Comparison of ENCODE assay signal across 7 cellular contexts in the genomic region with DNA sequence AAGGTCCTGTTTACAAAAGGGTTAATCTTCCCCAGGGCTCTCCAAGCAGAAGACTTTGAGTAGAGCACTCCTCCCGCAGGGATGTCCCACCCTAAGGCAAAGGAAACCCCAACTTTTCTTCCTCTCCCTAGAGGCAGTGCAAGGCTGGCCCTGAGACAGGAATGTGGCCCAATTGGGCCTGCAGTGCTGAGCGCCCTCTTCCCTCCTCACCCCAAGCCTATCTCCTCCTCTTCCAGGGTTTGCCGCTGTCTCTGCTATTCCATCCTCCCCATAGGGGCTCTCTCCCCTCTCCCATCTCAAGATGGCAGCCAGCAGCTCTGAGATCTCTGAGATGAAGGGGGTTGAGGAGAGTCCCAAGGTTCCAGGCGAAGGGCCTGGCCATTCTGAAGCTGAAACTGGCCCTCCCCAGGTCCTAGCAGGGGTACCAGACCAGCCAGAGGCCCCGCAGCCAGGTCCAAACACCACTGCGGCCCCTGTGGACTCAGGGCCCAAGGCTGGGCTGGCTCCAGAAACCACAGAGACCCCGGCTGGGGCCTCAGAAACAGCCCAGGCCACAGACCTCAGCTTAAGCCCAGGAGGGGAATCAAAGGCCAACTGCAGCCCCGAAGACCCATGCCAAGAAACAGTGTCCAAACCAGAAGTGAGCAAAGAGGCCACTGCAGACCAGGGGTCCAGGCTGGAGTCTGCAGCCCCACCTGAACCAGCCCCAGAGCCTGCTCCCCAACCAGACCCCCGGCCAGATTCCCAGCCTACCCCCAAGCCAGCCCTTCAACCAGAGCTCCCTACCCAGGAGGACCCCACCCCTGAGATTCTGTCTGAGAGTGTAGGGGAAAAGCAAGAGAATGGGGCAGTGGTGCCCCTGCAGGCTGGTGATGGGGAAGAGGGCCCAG. TPM values are rescaled to one million over a fixed set of nuclear protein-coding genes. Genes with fewer than 3 reads are reported as not detected.
DNase-seq lines count a peak whose midpoint lies in the region; ATAC-seq and TF ChIP-seq lines count a peak whose summit lies in the region.
"Had no signal": no experiment of that assay in that cellular context is flagged by ENCODE, and none has a peak within 500 bp of the region (broad histone marks: within the 10 kb centered on the region; RNA-seq: fewer than 3 reads in every experiment).

No MANE protein-coding gene starts in this region.

- intact Hi-C loops in breast epithelium (cut with DNase I; ENCODE audit: low total_unique reads), result no loop called here

- DNase-seq in GM23338 (ENCODE audit: low spot score), result no peak
- DNase-seq in breast epithelium (ENCODE audit: low spot score in 2 of 2), result no peak
- no peak for DNase-seq in neural crest cell (ENCODE audit: low read depth, low spot score)
- no peak for DNase-seq in glomerular visceral epithelial cell (ENCODE audit: extremely low spot score)
- no peak for DNase-seq in NOMO-1 treated with DMSO at 0.1 percent for 48 hours (lab: John Stamatoyannopoulos, UW; ENCODE audit: unreplicated experiment)
- DNase-seq: KG1 had no signal

- H3K27ac ChIP-seq in GM23338 (ENCODE audit: low read depth), result no peak overlapping the region
- H3K27ac ChIP-seq in breast epithelium, result peak overlapping the region; percentile 89 to 99

- no peak overlapping the region; the same call in 1 of the 2 replicates for H2AFZ ChIP-seq in GM23338

- no peak for TF ChIP-seq POLR2A in breast epithelium (IDR thresholded peaks at IDR 0.05)

- TF ChIP-seq CTCF in GM23338 (conservative IDR thresholded peaks at IDR 0.05; ENCODE audit: low read depth in 2 of 2) (no peak), breast epithelium (IDR thresholded peaks at IDR 0.05) (no peak), neural crest cell (conservative IDR thresholded peaks at IDR 0.05) (no peak)

- peak overlapping the region; percentile 98 for H3K4me2 ChIP-seq in GM23338

- H3K9me3 ChIP-seq in breast epithelium, result no peaks in the 10 kb centered on the region

- H3F3A ChIP-seq in GM23338 (replicated peaks; ENCODE audit: low read depth), result peaks cover 38% of the 10 kb centered on the region

- peak overlapping the region; percentile 100 for H3K4me3 ChIP-seq in GM23338
- peak overlapping the region; percentile 42 to 70 (median 59) for H3K4me3 ChIP-seq in breast epithelium

- peaks cover 14% of the 10 kb centered on the region; the same call in 1 of the 2 replicates for H4K20me1 ChIP-seq in GM23338 (replicated peaks; ENCODE audit: insufficient read depth)

- peaks cover 29% of the 10 kb centered on the region for H3K79me2 ChIP-seq in GM23338 (replicated peaks; ENCODE audit: insufficient read depth)

- H3K4me1 ChIP-seq in GM23338 (ENCODE audit: insufficient read depth) (peaks cover 67% of the 10 kb centered on the region), breast epithelium (peaks cover 8 to 22% of the 10 kb centered on the region in 2 donors)

- H3K36me3 Mint-ChIP-seq in GM23338 (ENCODE audit: low read depth) (peaks cover 34% of the 10 kb centered on the region), neural crest cell (ENCODE audit: low read depth) (peaks cover 9% of the 10 kb centered on the region)

- H3K4me3 Mint-ChIP-seq in GM23338 (peak overlapping the region; percentile 86), neural crest cell (peak overlapping the region; percentile 96)

- H3K27me3 Mint-ChIP-seq in GM23338 (ENCODE audit: insufficient read depth, low read depth, poor library complexity) (peaks cover 44% of the 10 kb centered on the region), neural crest cell (ENCODE audit: low read depth) (peaks cover 17% of the 10 kb centered on the region)

- H3K36me3 ChIP-seq in GM23338 (ENCODE audit: insufficient read depth) (peaks cover 11% of the 10 kb centered on the region), breast epithelium (no peaks in the 10 kb centered on the region)

- H3K27me3 ChIP-seq in GM23338 (ENCODE audit: insufficient read depth), result no peaks in the 10 kb centered on the region
- no peaks in the 10 kb centered on the region for H3K27me3 ChIP-seq in breast epithelium

- H3K9me3 Mint-ChIP-seq in GM23338 (peaks cover 8% of the 10 kb centered on the region), neural crest cell (no peaks in the 10 kb centered on the region)

- ATAC-seq in GM23338, result no peak
- no peak for ATAC-seq in HG03460 (IDR thresholded peaks at IDR 0.05; ENCODE audit: unreplicated experiment)

- peaks cover 56% of the 10 kb centered on the region for H3K4me1 Mint-ChIP-seq in GM23338
- peaks cover 80% of the 10 kb centered on the region for H3K4me1 Mint-ChIP-seq in neural crest cell

- no peaks in the 10 kb centered on the region for H3K9me2 ChIP-seq in GM23338 (ENCODE audit: insufficient read depth)

- H3K27ac Mint-ChIP-seq in GM23338 (no peak overlapping the region), neural crest cell (ENCODE audit: unreplicated experiment) (peak overlapping the region; percentile 83)

TF ChIP-seq in GM23338, 12 proteins besides CTCF, POLR2A, EP300 and RAD21 (continues in another document):
- TF ChIP-seq, protein P1, sequence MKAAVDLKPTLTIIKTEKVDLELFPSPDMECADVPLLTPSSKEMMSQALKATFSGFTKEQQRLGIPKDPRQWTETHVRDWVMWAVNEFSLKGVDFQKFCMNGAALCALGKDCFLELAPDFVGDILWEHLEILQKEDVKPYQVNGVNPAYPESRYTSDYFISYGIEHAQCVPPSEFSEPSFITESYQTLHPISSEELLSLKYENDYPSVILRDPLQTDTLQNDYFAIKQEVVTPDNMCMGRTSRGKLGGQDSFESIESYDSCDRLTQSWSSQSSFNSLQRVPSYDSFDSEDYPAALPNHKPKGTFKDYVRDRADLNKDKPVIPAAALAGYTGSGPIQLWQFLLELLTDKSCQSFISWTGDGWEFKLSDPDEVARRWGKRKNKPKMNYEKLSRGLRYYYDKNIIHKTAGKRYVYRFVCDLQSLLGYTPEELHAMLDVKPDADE (IDR thresholded peaks at IDR 0.05), result no peak
- TF ChIP-seq, protein P2, sequence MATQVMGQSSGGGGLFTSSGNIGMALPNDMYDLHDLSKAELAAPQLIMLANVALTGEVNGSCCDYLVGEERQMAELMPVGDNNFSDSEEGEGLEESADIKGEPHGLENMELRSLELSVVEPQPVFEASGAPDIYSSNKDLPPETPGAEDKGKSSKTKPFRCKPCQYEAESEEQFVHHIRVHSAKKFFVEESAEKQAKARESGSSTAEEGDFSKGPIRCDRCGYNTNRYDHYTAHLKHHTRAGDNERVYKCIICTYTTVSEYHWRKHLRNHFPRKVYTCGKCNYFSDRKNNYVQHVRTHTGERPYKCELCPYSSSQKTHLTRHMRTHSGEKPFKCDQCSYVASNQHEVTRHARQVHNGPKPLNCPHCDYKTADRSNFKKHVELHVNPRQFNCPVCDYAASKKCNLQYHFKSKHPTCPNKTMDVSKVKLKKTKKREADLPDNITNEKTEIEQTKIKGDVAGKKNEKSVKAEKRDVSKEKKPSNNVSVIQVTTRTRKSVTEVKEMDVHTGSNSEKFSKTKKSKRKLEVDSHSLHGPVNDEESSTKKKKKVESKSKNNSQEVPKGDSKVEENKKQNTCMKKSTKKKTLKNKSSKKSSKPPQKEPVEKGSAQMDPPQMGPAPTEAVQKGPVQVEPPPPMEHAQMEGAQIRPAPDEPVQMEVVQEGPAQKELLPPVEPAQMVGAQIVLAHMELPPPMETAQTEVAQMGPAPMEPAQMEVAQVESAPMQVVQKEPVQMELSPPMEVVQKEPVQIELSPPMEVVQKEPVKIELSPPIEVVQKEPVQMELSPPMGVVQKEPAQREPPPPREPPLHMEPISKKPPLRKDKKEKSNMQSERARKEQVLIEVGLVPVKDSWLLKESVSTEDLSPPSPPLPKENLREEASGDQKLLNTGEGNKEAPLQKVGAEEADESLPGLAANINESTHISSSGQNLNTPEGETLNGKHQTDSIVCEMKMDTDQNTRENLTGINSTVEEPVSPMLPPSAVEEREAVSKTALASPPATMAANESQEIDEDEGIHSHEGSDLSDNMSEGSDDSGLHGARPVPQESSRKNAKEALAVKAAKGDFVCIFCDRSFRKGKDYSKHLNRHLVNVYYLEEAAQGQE (IDR thresholded peaks at IDR 0.05; ENCODE audit: unreplicated experiment), result no peak
- no peak for TF ChIP-seq JUNB (IDR thresholded peaks at IDR 0.05; ENCODE audit: unreplicated experiment)

RNA-seq across cellular contexts. Expression of a gene that starts 1.0 kb away (rescaled TPM):
- total RNA-seq in GM23338 (2014; rRNA removed; shearing (Covaris generic)), result 8.9 and 13.3 TPM in 2 replicates
- 13.6 and 16.6 TPM in 2 replicates for polyA plus RNA-seq in GM23338 (2016; fragmentation: Nextera tagmentation; extraction: Ambion mirVana)
- 1 to 10 TPM; 2.9 to 3.9 (median 3.5) TPM for total RNA-seq in breast epithelium
- 18.6 and 21.2 TPM in 2 replicates for total RNA-seq in neural crest cell

RNA-seq across cellular contexts. Expression of a gene that starts 3.0 kb away (rescaled TPM):
- 59.7 and 67.6 TPM in 2 replicates for total RNA-seq in GM23338 (2014; rRNA removed; shearing (Covaris generic))
- polyA plus RNA-seq in GM23338 (2016; fragmentation: Nextera tagmentation; extraction: Ambion mirVana), result 76.7 and 78.7 TPM in 2 replicates
- 10 to 100 TPM; 26.6 to 40.5 (median 29.8) TPM for total RNA-seq in breast epithelium
- 47.6 and 48.4 TPM in 2 replicates for total RNA-seq in neural crest cell

RNA-seq across cellular contexts. Expression of a gene that starts 6.7 kb away (rescaled TPM):
- 181 and 270 TPM in 2 replicates for total RNA-seq in GM23338 (2014; rRNA removed; shearing (Covaris generic))
- 155 and 170 TPM in 2 replicates for polyA plus RNA-seq in GM23338 (2016; fragmentation: Nextera tagmentation; extraction: Ambion mirVana)
- 10 to 100 TPM; 49.3 to 61.9 (median 60.0) TPM for total RNA-seq in breast epithelium
- total RNA-seq in neural crest cell, result 605 and 635 TPM in 2 replicates

RNA-seq across cellular contexts. Expression of a gene that starts 7.3 kb away (rescaled TPM):
- 2.6 and 3.7 TPM in 2 replicates for total RNA-seq in GM23338 (2014; rRNA removed; shearing (Covaris generic))
- polyA plus RNA-seq in GM23338 (2016; fragmentation: Nextera tagmentation; extraction: Ambion mirVana), result 1.4 and 2.0 TPM in 2 replicates
- total RNA-seq in breast epithelium, result 100 to 1,000 TPM in 1 of 3 donors, 10 to 100 TPM in 2; 78.1 to 132 (median 99.7) TPM
- total RNA-seq in neural crest cell, result 1.6 and 2.1 TPM in 2 replicates

RNA-seq across cellular contexts. Expression of a gene that starts 22.4 kb away (rescaled TPM):
- total RNA-seq in GM23338 (2014; rRNA removed; shearing (Covaris generic)), result 179 and 192 TPM in 2 replicates
- polyA plus RNA-seq in GM23338 (2016; fragmentation: Nextera tagmentation; extraction: Ambion mirVana), result 110 and 120 TPM in 2 replicates
- 10 to 100 TPM; 16.3 to 50.2 (median 22.3) TPM for total RNA-seq in breast epithelium
- total RNA-seq in neural crest cell, result 162 and 173 TPM in 2 replicates
